Comparison of ENCODE assay signal across 1 cellular context in the genomic region with DNA sequence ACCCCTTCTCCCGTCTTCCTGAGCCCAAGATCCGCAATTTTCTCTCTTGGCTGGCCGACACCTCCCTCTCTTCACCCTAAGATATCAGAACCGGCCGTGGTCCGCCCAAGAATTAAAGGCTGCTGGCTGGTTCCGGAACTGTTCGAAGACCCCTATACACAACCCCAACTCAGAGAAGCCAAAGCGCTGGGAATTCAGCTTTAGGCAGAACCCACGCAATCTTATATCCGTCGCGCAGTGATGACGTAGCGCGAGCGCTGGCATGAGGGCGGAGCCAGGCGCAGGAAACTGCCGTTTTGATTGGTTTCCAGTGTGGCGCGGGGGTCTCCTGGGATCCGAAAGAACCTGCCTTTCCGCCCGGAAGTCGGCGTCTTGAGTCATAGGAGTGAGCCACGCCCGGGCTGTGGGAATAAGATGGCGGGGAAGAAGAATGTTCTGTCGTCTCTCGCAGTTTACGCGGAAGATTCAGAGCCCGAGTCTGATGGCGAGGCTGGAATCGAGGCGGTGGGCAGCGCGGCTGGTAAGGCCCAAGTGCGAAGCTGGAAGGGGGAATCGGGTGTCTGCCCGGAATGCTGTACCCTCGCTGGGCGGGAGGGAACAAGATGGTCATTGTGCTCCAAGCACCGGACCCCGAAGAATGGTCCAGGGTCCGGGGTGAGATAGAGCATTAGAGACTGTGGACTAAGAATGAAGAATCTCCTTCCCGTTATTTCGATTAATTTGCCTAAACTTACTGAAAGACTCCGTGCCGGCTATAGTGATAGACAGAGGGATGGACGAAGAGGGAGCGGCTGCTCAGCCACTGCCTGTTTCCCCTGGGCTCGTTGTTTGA.
A peak's percentile ranks its signal among the peaks of the same experiment; 100 is the strongest.
TF ChIP-seq lines count a peak whose summit lies in the region.

A gene (minus strand): TSS at position 196 of the 832 bp plus-strand sequence. CDS start 597 bp downstream, outside the sequence.
A gene (plus strand): TSS at position 380 of the 832 bp plus-strand sequence. CDS start 35 bp downstream, at position 415.

TF ChIP-seq in SK-N-SH, 30 proteins besides CTCF, POLR2A, EP300 and RAD21 (continued from another document):
- peak; percentile 75; the same call in 1 of the 2 replicates for TF ChIP-seq SIN3A (IDR thresholded peaks at IDR 0.05; ENCODE audit: borderline replicate concordance, low read depth, low read length)
- TF ChIP-seq FOXM1 (IDR thresholded peaks at IDR 0.05; ENCODE audit: low read depth), result no peak
- TF ChIP-seq, protein P1, sequence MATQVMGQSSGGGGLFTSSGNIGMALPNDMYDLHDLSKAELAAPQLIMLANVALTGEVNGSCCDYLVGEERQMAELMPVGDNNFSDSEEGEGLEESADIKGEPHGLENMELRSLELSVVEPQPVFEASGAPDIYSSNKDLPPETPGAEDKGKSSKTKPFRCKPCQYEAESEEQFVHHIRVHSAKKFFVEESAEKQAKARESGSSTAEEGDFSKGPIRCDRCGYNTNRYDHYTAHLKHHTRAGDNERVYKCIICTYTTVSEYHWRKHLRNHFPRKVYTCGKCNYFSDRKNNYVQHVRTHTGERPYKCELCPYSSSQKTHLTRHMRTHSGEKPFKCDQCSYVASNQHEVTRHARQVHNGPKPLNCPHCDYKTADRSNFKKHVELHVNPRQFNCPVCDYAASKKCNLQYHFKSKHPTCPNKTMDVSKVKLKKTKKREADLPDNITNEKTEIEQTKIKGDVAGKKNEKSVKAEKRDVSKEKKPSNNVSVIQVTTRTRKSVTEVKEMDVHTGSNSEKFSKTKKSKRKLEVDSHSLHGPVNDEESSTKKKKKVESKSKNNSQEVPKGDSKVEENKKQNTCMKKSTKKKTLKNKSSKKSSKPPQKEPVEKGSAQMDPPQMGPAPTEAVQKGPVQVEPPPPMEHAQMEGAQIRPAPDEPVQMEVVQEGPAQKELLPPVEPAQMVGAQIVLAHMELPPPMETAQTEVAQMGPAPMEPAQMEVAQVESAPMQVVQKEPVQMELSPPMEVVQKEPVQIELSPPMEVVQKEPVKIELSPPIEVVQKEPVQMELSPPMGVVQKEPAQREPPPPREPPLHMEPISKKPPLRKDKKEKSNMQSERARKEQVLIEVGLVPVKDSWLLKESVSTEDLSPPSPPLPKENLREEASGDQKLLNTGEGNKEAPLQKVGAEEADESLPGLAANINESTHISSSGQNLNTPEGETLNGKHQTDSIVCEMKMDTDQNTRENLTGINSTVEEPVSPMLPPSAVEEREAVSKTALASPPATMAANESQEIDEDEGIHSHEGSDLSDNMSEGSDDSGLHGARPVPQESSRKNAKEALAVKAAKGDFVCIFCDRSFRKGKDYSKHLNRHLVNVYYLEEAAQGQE (IDR thresholded peaks at IDR 0.05; ENCODE audit: low read depth, low read length), result peak; percentile 44; the same call in 1 of the 2 replicates
- peak; percentile 36; the same call in 1 of the 2 replicates for TF ChIP-seq RCOR1 (IDR thresholded peaks at IDR 0.05; ENCODE audit: low read length)
- TF ChIP-seq POLR2AphosphoS5 (IDR thresholded peaks at IDR 0.05; ENCODE audit: low read depth, low read length), result peak; percentile 96
- no peak for TF ChIP-seq SMC3 (IDR thresholded peaks at IDR 0.05; ENCODE audit: low read depth, low read length)
- 0 out of 2 replicates have a peak, but pooled peaks have one; percentile 88 for TF ChIP-seq MXI1 (IDR thresholded peaks at IDR 0.05; ENCODE audit: low read depth, low read length)
- TF ChIP-seq, protein P2, sequence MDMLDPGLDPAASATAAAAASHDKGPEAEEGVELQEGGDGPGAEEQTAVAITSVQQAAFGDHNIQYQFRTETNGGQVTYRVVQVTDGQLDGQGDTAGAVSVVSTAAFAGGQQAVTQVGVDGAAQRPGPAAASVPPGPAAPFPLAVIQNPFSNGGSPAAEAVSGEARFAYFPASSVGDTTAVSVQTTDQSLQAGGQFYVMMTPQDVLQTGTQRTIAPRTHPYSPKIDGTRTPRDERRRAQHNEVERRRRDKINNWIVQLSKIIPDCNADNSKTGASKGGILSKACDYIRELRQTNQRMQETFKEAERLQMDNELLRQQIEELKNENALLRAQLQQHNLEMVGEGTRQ (IDR thresholded peaks at IDR 0.05; ENCODE audit: borderline replicate concordance, low read depth, low read length), result no peak
- TF ChIP-seq GATA2 (CRISPR knock-in tag; IDR thresholded peaks at IDR 0.05), result no peak
- TF ChIP-seq CHD2 (IDR thresholded peaks at IDR 0.05; ENCODE audit: low read length, partially characterized antibody), result peak; percentile 84
- no peak for TF ChIP-seq EZH2phosphoT487 (IDR thresholded peaks at IDR 0.05; ENCODE audit: borderline replicate concordance, low read depth)
- peak; percentile 68 for TF ChIP-seq TAF1 (IDR thresholded peaks at IDR 0.05; ENCODE audit: borderline replicate concordance, low read depth, low read length)
- TF ChIP-seq YY1 (IDR thresholded peaks at IDR 0.05; ENCODE audit: low read depth), result peak; percentile 97
- peak; percentile 39; the same call in 1 of the 2 replicates for TF ChIP-seq TCF12 (IDR thresholded peaks at IDR 0.05)
- TF ChIP-seq, protein P3, sequence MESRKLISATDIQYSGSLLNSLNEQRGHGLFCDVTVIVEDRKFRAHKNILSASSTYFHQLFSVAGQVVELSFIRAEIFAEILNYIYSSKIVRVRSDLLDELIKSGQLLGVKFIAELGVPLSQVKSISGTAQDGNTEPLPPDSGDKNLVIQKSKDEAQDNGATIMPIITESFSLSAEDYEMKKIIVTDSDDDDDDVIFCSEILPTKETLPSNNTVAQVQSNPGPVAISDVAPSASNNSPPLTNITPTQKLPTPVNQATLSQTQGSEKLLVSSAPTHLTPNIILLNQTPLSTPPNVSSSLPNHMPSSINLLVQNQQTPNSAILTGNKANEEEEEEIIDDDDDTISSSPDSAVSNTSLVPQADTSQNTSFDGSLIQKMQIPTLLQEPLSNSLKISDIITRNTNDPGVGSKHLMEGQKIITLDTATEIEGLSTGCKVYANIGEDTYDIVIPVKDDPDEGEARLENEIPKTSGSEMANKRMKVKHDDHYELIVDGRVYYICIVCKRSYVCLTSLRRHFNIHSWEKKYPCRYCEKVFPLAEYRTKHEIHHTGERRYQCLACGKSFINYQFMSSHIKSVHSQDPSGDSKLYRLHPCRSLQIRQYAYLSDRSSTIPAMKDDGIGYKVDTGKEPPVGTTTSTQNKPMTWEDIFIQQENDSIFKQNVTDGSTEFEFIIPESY (IDR thresholded peaks at IDR 0.05; ENCODE audit: borderline replicate concordance, low read depth), result no peak
- TF ChIP-seq NFIC (IDR thresholded peaks at IDR 0.05; ENCODE audit: borderline replicate concordance), result no peak
- TF ChIP-seq TEAD4 (IDR thresholded peaks at IDR 0.05; ENCODE audit: borderline replicate concordance, insufficient read depth), result no peak
- TF ChIP-seq, protein P4, sequence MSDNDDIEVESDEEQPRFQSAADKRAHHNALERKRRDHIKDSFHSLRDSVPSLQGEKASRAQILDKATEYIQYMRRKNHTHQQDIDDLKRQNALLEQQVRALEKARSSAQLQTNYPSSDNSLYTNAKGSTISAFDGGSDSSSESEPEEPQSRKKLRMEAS (IDR thresholded peaks at IDR 0.05; ENCODE audit: low read depth), result peak; percentile 92
- no peak for TF ChIP-seq FOXJ3 (CRISPR knock-in tag; IDR thresholded peaks at IDR 0.05)
- peak; percentile 97 for TF ChIP-seq GABPA (IDR thresholded peaks at IDR 0.05; ENCODE audit: low read depth)
- TF ChIP-seq RXRA (IDR thresholded peaks at IDR 0.05; ENCODE audit: borderline replicate concordance, low read depth), result no peak
- no peak for TF ChIP-seq RFX5 (IDR thresholded peaks at IDR 0.05; ENCODE audit: low read length)
- no peak for TF ChIP-seq NRF1 (IDR thresholded peaks at IDR 0.05; ENCODE audit: low read depth, low read length)
- TF ChIP-seq FOSL2 (IDR thresholded peaks at IDR 0.05; ENCODE audit: borderline replicate concordance, low read depth), result peak; percentile 59; the same call in 1 of the 2 replicates
- TF ChIP-seq ELF1 (IDR thresholded peaks at IDR 0.05), result peak; percentile 96
